Comparison of ENCODE assay signal across 15 cellular contexts in the genomic region with DNA sequence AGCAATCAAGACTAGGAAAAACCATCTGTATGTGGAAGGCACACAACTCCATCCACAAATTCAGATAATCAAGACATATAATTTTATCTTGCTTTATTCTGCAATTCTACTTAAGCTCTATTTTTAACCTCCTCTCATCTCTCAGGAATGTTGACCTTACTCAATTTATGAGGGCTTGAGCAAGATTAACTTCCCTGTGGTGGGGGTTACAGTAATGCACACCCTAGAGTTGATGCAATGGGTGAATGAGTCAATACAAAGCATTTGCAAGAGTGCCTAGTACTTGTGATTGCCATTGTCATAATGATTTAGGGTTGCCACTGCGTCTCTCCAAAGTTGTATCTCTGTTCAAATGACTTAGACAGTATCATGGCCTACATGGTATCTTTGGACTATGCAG.
DNase-seq lines count a peak whose midpoint lies in the region; FAIRE-seq and TF ChIP-seq lines count a peak whose summit lies in the region.
"Had no signal": no experiment of that assay in that cellular context is flagged by ENCODE, and none has a peak within 500 bp of the region (broad histone marks: within the 10 kb centered on the region; RNA-seq: fewer than 3 reads in every experiment).

No MANE protein-coding gene starts in this region.

- no peak overlapping the region for H3K27ac ChIP-seq in suprapubic skin
- H3K27ac ChIP-seq: sigmoid colon had no signal

- no peaks in the 10 kb centered on the region for H3K4me1 ChIP-seq in suprapubic skin

- H3K9me3 ChIP-seq in suprapubic skin: peaks cover 9% of the 10 kb centered on the region
- H3K9me3 ChIP-seq: sigmoid colon had no signal

- FAIRE-seq in GM12892 (lab: Jason Lieb, UNC): no peak

- H3K36me3 ChIP-seq in suprapubic skin: no peaks in the 10 kb centered on the region
- H3K36me3 ChIP-seq: sigmoid colon had no signal

- 76% methylated on average over 1 of the region's 1 CpG for WGBS in suprapubic skin

- no peak for TF ChIP-seq EP300 in suprapubic skin (IDR thresholded peaks at IDR 0.05)

- TF ChIP-seq POLR2A in GM12892 (IDR thresholded peaks at IDR 0.05; ENCODE audit: low read depth, low read length) (no peak), suprapubic skin (IDR thresholded peaks at IDR 0.05) (no peak)

- no peak overlapping the region for H3K4me3 ChIP-seq in suprapubic skin
- H3K4me3 ChIP-seq: sigmoid colon had no signal

- no peaks in the 10 kb centered on the region for H3K27me3 ChIP-seq in suprapubic skin
- H3K27me3 ChIP-seq: sigmoid colon had no signal

- DNase-seq in AG08395 (ENCODE audit: low spot score) (peak; percentile 88), LHCN-M2 (ENCODE audit: low read depth) (peak; percentile 95), amniotic epithelial cell (ENCODE audit: low read depth) (peak; percentile 75), kidney tubule cell (ENCODE audit: low spot score) (peak; percentile 59), GM12892 (ENCODE audit: insufficient read length) (no peak), NCI-H446 (lab: John Stamatoyannopoulos, UW) (no peak), suprapubic skin (ENCODE audit: low spot score in 2 of 2) (no peak)
- no peak for DNase-seq in central memory CD4-positive, alpha-beta T cell
- DNase-seq: activated CD4-positive, alpha-beta T cell treated with anti-CD3 and anti-CD28 coated beads for 36 hours; AML-193; erythroblast; immature natural killer cell; MM.1S; NCI-H526; sigmoid colon had no signal

- TF ChIP-seq CTCF in suprapubic skin (IDR thresholded peaks at IDR 0.05): no peak

Comparison
In these comparisons a context has a peak if more than half of its experiments do, and no peak if none do; other contexts are left out.
1. DNase-seq: peak in AG08395 (single experiment), LHCN-M2 (single experiment), amniotic epithelial cell (single experiment) and kidney tubule cell (single experiment); none in GM12892 (single experiment), NCI-H446 (0 of 2), suprapubic skin (0 of 2) and central memory CD4-positive, alpha-beta T cell (single experiment).